Comparison of ENCODE assay signal across 8 cellular contexts in genomic region chr4:77862478-77863216, GRCh38. TPM values are rescaled to one million over a fixed set of nuclear protein-coding genes. Genes with fewer than 3 reads are reported as not detected.
DNase-seq lines count a peak whose midpoint lies in the region; ATAC-seq, FAIRE-seq and TF ChIP-seq lines count a peak whose summit lies in the region.

Gene MRPL1 (plus strand): TSS chr4:77862830. CDS start chr4:77862849, 19 bp downstream.

- H3K27me3 ChIP-seq in bronchial epithelial cell (ENCODE audit: control insufficient read depth, insufficient read depth, low read length) (no peaks in the 10 kb centered on the region), smooth muscle cell (ENCODE audit: low read depth) (no peaks in the 10 kb centered on the region)

- H3K27ac ChIP-seq in smooth muscle cell (ENCODE audit: low read depth): peak within 1 kb of the TSS; percentile 97

- DNase-seq in ACHN (peak; percentile 96), NCI-H2227 treated with DMSO at 0.1 percent for 48 hours (lab: John Stamatoyannopoulos, UW) (peak; percentile 93), bronchial epithelial cell (ENCODE audit: low read depth) (peak; percentile 93), iPS-NIHi11 (ENCODE audit: low spot score) (peak; percentile 84), smooth muscle cell (lab: John Stamatoyannopoulos, UW; ENCODE audit: unreplicated experiment) (peak; percentile 35)

- H4K20me1 ChIP-seq in smooth muscle cell (ENCODE audit: low read depth): peaks cover 3% of the 10 kb centered on the region

- H2AFZ ChIP-seq in smooth muscle cell (ENCODE audit: low read depth): peak within 1 kb of the TSS; percentile 95

- H3K36me3 ChIP-seq in bronchial epithelial cell (ENCODE audit: control insufficient read depth, insufficient read depth, low read length): peaks cover 1% of the 10 kb centered on the region
- no peaks in the 10 kb centered on the region for H3K36me3 ChIP-seq in smooth muscle cell (ENCODE audit: low read depth)

- H3K9ac ChIP-seq in smooth muscle cell (ENCODE audit: low read depth): peak within 1 kb of the TSS; percentile 97

- H3F3A ChIP-seq in smooth muscle cell (ENCODE audit: low read depth): peaks cover 3% of the 10 kb centered on the region

- H3K9me3 ChIP-seq in smooth muscle cell (replicated peaks; ENCODE audit: low read depth): no peaks in the 10 kb centered on the region

- H3K4me3 ChIP-seq in WI38 (ENCODE audit: low read depth, low read length): peak within 1 kb of the TSS; percentile 95
- H3K4me3 ChIP-seq in bronchial epithelial cell (ENCODE audit: low read depth, low read length): peak within 1 kb of the TSS; percentile 92
- peak within 1 kb of the TSS; percentile 84 for H3K4me3 ChIP-seq in smooth muscle cell

- H3K4me1 ChIP-seq in smooth muscle cell (ENCODE audit: low read depth): peaks cover 4% of the 10 kb centered on the region

- ATAC-seq in GM18907 (IDR thresholded peaks at IDR 0.05; ENCODE audit: unreplicated experiment) (peak; percentile 93), HG03159 (IDR thresholded peaks at IDR 0.05; ENCODE audit: unreplicated experiment) (peak; percentile 82)

- under 1% methylated on average over 33 of the region's 33 CpGs for WGBS in smooth muscle cell (ENCODE audit: low lambda C conversion rate)

- H3K4me2 ChIP-seq in smooth muscle cell: peak within 1 kb of the TSS; percentile 86

- TF ChIP-seq CTCF in WI38 (IDR thresholded peaks at IDR 0.05; ENCODE audit: low read depth, low read length): no peak
- no peak for TF ChIP-seq CTCF in bronchial epithelial cell (IDR thresholded peaks at IDR 0.05; ENCODE audit: insufficient read depth, low read length, severe bottlenecking)
- TF ChIP-seq CTCF in smooth muscle cell (IDR thresholded peaks at IDR 0.05; ENCODE audit: borderline replicate concordance, insufficient read depth, poor library complexity, severe bottlenecking): no peak

- no peak for FAIRE-seq in bronchial epithelial cell (lab: Jason Lieb, UNC)

- in situ Hi-C loops in ACHN (cut with HindIII; ENCODE audit: low pct_ligation_motif_present, low pct_unique_long_range_greater_than_20kb, low sequenced_read_pairs): no loop called here

- peaks cover 40% of the 10 kb centered on the region for H3K79me2 ChIP-seq in smooth muscle cell (ENCODE audit: low read depth)

RNA-seq across cellular contexts. Expression of gene MRPL1, which starts in this region (rescaled TPM):
- total RNA-seq in bronchial epithelial cell: 24.7 and 29.4 TPM in 2 replicates
- total RNA-seq in smooth muscle cell: 31.4 and 31.6 TPM in 2 replicates
- polyA plus RNA-seq in smooth muscle cell: 18.5 and 20.2 TPM in 2 replicates

Comparison
In these comparisons a context has a peak if more than half of its experiments do, and no peak if none do; other contexts are left out.
1. Peak in every context shown above with its lines: DNase-seq, ATAC-seq, H3K4me3 ChIP-seq and H3K27ac ChIP-seq.
2. DNase-seq: peak in every context shown above with its lines; median percentile 96 in ACHN; 93 in NCI-H2227 treated with DMSO at 0.1 percent for 48 hours; 93 in bronchial epithelial cell; 84 in iPS-NIHi11; 35 in smooth muscle cell.